1 cellular context compared by ENCODE assay signal in the genomic region with DNA sequence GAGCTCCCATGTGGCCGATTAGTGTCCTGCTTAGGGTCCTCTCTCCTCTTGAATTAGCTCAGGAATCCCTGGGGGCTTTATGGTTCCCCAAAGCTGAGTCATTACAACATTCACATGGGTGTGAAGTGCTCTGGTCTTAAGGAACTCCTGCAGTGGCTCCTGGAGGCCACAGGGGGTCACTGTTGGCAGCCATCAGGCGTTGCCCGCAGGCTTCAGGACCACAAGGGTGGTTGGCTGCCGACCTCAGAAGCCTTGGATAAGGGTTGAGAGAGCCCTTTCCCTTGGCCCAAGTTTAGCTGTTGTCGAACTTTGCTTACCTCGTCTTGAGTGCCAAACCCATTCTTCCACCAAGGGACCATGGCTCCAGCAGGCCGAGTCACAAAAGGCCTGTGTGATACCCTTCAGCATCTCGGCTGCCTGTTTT.
TF ChIP-seq lines count a peak whose summit lies in the region.

No MANE protein-coding gene starts in this region.

TF ChIP-seq in H1, 55 proteins besides CTCF, POLR2A, EP300 and RAD21 (continued from another document):
- TF ChIP-seq, protein P1, sequence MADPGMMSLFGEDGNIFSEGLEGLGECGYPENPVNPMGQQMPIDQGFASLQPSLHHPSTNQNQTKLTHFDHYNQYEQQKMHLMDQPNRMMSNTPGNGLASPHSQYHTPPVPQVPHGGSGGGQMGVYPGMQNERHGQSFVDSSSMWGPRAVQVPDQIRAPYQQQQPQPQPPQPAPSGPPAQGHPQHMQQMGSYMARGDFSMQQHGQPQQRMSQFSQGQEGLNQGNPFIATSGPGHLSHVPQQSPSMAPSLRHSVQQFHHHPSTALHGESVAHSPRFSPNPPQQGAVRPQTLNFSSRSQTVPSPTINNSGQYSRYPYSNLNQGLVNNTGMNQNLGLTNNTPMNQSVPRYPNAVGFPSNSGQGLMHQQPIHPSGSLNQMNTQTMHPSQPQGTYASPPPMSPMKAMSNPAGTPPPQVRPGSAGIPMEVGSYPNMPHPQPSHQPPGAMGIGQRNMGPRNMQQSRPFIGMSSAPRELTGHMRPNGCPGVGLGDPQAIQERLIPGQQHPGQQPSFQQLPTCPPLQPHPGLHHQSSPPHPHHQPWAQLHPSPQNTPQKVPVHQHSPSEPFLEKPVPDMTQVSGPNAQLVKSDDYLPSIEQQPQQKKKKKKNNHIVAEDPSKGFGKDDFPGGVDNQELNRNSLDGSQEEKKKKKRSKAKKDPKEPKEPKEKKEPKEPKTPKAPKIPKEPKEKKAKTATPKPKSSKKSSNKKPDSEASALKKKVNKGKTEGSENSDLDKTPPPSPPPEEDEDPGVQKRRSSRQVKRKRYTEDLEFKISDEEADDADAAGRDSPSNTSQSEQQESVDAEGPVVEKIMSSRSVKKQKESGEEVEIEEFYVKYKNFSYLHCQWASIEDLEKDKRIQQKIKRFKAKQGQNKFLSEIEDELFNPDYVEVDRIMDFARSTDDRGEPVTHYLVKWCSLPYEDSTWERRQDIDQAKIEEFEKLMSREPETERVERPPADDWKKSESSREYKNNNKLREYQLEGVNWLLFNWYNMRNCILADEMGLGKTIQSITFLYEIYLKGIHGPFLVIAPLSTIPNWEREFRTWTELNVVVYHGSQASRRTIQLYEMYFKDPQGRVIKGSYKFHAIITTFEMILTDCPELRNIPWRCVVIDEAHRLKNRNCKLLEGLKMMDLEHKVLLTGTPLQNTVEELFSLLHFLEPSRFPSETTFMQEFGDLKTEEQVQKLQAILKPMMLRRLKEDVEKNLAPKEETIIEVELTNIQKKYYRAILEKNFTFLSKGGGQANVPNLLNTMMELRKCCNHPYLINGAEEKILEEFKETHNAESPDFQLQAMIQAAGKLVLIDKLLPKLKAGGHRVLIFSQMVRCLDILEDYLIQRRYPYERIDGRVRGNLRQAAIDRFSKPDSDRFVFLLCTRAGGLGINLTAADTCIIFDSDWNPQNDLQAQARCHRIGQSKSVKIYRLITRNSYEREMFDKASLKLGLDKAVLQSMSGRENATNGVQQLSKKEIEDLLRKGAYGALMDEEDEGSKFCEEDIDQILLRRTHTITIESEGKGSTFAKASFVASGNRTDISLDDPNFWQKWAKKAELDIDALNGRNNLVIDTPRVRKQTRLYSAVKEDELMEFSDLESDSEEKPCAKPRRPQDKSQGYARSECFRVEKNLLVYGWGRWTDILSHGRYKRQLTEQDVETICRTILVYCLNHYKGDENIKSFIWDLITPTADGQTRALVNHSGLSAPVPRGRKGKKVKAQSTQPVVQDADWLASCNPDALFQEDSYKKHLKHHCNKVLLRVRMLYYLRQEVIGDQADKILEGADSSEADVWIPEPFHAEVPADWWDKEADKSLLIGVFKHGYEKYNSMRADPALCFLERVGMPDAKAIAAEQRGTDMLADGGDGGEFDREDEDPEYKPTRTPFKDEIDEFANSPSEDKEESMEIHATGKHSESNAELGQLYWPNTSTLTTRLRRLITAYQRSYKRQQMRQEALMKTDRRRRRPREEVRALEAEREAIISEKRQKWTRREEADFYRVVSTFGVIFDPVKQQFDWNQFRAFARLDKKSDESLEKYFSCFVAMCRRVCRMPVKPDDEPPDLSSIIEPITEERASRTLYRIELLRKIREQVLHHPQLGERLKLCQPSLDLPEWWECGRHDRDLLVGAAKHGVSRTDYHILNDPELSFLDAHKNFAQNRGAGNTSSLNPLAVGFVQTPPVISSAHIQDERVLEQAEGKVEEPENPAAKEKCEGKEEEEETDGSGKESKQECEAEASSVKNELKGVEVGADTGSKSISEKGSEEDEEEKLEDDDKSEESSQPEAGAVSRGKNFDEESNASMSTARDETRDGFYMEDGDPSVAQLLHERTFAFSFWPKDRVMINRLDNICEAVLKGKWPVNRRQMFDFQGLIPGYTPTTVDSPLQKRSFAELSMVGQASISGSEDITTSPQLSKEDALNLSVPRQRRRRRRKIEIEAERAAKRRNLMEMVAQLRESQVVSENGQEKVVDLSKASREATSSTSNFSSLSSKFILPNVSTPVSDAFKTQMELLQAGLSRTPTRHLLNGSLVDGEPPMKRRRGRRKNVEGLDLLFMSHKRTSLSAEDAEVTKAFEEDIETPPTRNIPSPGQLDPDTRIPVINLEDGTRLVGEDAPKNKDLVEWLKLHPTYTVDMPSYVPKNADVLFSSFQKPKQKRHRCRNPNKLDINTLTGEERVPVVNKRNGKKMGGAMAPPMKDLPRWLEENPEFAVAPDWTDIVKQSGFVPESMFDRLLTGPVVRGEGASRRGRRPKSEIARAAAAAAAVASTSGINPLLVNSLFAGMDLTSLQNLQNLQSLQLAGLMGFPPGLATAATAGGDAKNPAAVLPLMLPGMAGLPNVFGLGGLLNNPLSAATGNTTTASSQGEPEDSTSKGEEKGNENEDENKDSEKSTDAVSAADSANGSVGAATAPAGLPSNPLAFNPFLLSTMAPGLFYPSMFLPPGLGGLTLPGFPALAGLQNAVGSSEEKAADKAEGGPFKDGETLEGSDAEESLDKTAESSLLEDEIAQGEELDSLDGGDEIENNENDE (IDR thresholded peaks at IDR 0.05; ENCODE audit: insufficient replicate concordance, low read length) = no peak
- TF ChIP-seq SP2 (IDR thresholded peaks at IDR 0.05; ENCODE audit: low read length) (no peak), MAFK (IDR thresholded peaks at IDR 0.05; ENCODE audit: low read depth, low read length) (peak; percentile 66; the same call in 1 of the 2 replicates), TAF7 (optimal IDR thresholded peaks at IDR 0.05; ENCODE audit: borderline replicate concordance, low read depth, low read length) (no peak), GTF2F1 (IDR thresholded peaks at IDR 0.05; ENCODE audit: borderline replicate concordance, low read depth, low read length) (no peak), CHD2 (IDR thresholded peaks at IDR 0.05; ENCODE audit: low read length) (no peak), POU5F1 (IDR thresholded peaks at IDR 0.05; ENCODE audit: low read depth, low read length) (no peak), FOSL1 (IDR thresholded peaks at IDR 0.05; ENCODE audit: insufficient read depth, low read depth, low read length) (no peak), TCF12 (IDR thresholded peaks at IDR 0.05; ENCODE audit: low read depth, low read length) (no peak), SAP30 (IDR thresholded peaks at IDR 0.05; ENCODE audit: insufficient read depth, insufficient replicate concordance, low read length) (no peak), NANOG (IDR thresholded peaks at IDR 0.05; ENCODE audit: insufficient read depth, low read depth, low read length, poor library complexity, severe bottlenecking) (peak; percentile 35), NRF1 (IDR thresholded peaks at IDR 0.05; ENCODE audit: low read depth, low read length) (no peak), YY1 (IDR thresholded peaks at IDR 0.05; ENCODE audit: low read depth, low read length) (peak; percentile 70; the same call in 1 of the 2 replicates), SIRT6 (IDR thresholded peaks at IDR 0.05; ENCODE audit: low read length) (no peak), BACH1 (IDR thresholded peaks at IDR 0.05; ENCODE audit: low read length) (peak; percentile 71), SP4 (IDR thresholded peaks at IDR 0.05; ENCODE audit: low read length) (no peak)
- TF ChIP-seq, protein P2, sequence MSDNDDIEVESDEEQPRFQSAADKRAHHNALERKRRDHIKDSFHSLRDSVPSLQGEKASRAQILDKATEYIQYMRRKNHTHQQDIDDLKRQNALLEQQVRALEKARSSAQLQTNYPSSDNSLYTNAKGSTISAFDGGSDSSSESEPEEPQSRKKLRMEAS (IDR thresholded peaks at IDR 0.05) = no peak
